Comparison of ENCODE assay signal across 16 cellular contexts in genomic region chr15:80240261-80240660, GRCh38. TPM values are rescaled to one million over a fixed set of nuclear protein-coding genes. Genes with fewer than 3 reads are reported as not detected.
DNase-seq lines count a peak whose midpoint lies in the region; ATAC-seq and TF ChIP-seq lines count a peak whose summit lies in the region.
"Had no signal": no experiment of that assay in that cellular context is flagged by ENCODE, and none has a peak within 500 bp of the region (broad histone marks: within the 10 kb centered on the region; RNA-seq: fewer than 3 reads in every experiment).

No MANE protein-coding gene starts in this region.

- no peaks in the 10 kb centered on the region for H3K9me3 ChIP-seq in BLaER1 treated with 17β-estradiol and CSF1 and Interleukin-3, amounts not matched to agents 10 nM and 100 nM (replicated peaks in 1 of 11)
- no peaks in the 10 kb centered on the region for H3K9me3 ChIP-seq in esophagus muscularis mucosa
- H3K9me3 ChIP-seq: A549 had no signal

- H3K4me2 ChIP-seq in BLaER1 treated with 17β-estradiol and CSF1 and Interleukin-3, amounts not matched to agents 10 nM and 100 nM = peak overlapping the region in 9 of 11 experiments; percentile 35 to 87 (median 83); a peak in 14 of 22 replicates
- H3K4me2 ChIP-seq: A549 had no signal

- H4K20me1 ChIP-seq in BLaER1 treated with 17β-estradiol and CSF1 and Interleukin-3, amounts not matched to agents 10 nM and 100 nM = no peaks in the 10 kb centered on the region

- intact Hi-C loops in esophagus muscularis mucosa (cut with DNase I) = no loop called here

- no peak for TF ChIP-seq CTCF in esophagus muscularis mucosa (IDR thresholded peaks at IDR 0.05)

- TF ChIP-seq EP300 in esophagus muscularis mucosa (IDR thresholded peaks at IDR 0.05) = no peak

- peak overlapping the region in 4 of 11 experiments; percentile 75 to 84 (median 82); a peak in 6 of 22 replicates for H3K27ac ChIP-seq in BLaER1 treated with 17β-estradiol and CSF1 and Interleukin-3, amounts not matched to agents 10 nM and 100 nM
- H3K27ac ChIP-seq in esophagus muscularis mucosa (replicated peaks in 1 of 4) = no peak overlapping the region
- H3K27ac ChIP-seq: A549 had no signal

- H3K27me3 ChIP-seq in BLaER1 treated with 17β-estradiol and CSF1 and Interleukin-3, amounts not matched to agents 10 nM and 100 nM = no peaks in the 10 kb centered on the region
- H3K27me3 ChIP-seq in esophagus muscularis mucosa = peaks cover 0 to 63% (median 0%) of the 10 kb centered on the region in 4 donors

- peaks cover 12 to 47% (median 36%) of the 10 kb centered on the region in 10 experiments for H3K4me1 ChIP-seq in BLaER1 treated with 17β-estradiol and CSF1 and Interleukin-3, amounts not matched to agents 10 nM and 100 nM
- H3K4me1 ChIP-seq in esophagus muscularis mucosa = no peaks in the 10 kb centered on the region
- H3K4me1 ChIP-seq: A549 had no signal

- no peak overlapping the region for H3K4me3 ChIP-seq in BLaER1 treated with 17β-estradiol and CSF1 and Interleukin-3, amounts not matched to agents 10 nM and 100 nM
- no peak overlapping the region for H3K4me3 ChIP-seq in esophagus muscularis mucosa
- H3K4me3 ChIP-seq: A549, GM12878 had no signal

- no peak for TF ChIP-seq POLR2A in esophagus muscularis mucosa (IDR thresholded peaks at IDR 0.05; ENCODE audit: low read depth)

- H3K36me3 ChIP-seq in BLaER1 treated with 17β-estradiol and CSF1 and Interleukin-3, amounts not matched to agents 10 nM and 100 nM = no peaks in the 10 kb centered on the region
- no peaks in the 10 kb centered on the region for H3K36me3 ChIP-seq in esophagus muscularis mucosa

- 92% methylated on average over 4 of the region's 4 CpGs for WGBS in esophagus muscularis mucosa

- H3K9ac ChIP-seq in BLaER1 treated with 17β-estradiol and CSF1 and Interleukin-3, amounts not matched to agents 10 nM and 100 nM = peak overlapping the region in 2 of 11 experiments; percentile 68 to 72; a peak in 3 of 22 replicates

- DNase-seq in NCI-H446 treated with DMSO at 0.1 percent for 48 hours (lab: John Stamatoyannopoulos, UW) (peak; percentile 46), esophagus muscularis mucosa (ENCODE audit: extremely low spot score) (peak; percentile 34), putamen (ENCODE audit: low spot score) (peak; percentile 53)
- DNase-seq: Calu3; CD4-positive, alpha-beta T cell; DMS 273 treated with DMSO at 0.1 percent for 48 hours; GOT3; H9 had no signal

- no peak for ATAC-seq in GM21529 (IDR thresholded peaks at IDR 0.05; ENCODE audit: unreplicated experiment)
- no peak for ATAC-seq in GM21723 (IDR thresholded peaks at IDR 0.05; ENCODE audit: unreplicated experiment)
- ATAC-seq in GM21825 (IDR thresholded peaks at IDR 0.05; ENCODE audit: unreplicated experiment) = no peak
- ATAC-seq: A549, GM12878 had no signal

RNA-seq across cellular contexts. Expression of gene CTXND1, which starts 11.8 kb away (rescaled TPM):
- total RNA-seq in esophagus muscularis mucosa = under 1 TPM; 0.33 to 0.80 (median 0.56) TPM
- total RNA-seq: Calu3; CD4-positive, alpha-beta T cell; Daoy; GM12878; H9; HT1080 had no signal
